31 cellular contexts compared by ENCODE assay signal in the genomic region with DNA sequence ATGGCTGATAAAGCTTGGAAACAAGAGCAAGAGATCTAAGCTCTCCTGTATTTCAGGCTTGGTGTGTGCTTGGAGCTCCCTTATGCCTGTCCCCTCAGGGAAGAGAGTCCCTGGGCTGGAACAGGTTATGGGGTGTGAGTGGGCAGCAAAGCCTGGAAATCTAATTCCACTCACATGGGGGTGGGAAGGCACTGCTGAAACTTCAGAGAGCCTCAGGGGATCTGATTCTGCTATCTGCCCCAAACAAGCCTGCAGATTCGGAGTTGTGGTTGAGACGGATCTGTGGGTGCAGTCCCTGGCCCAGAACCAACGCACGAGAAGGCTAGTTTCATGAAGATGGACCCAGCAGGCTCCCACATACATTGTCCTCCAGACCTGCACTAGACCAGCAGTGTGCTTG. TPM values are rescaled to one million over a fixed set of nuclear protein-coding genes. Genes with fewer than 3 reads are reported as not detected.
"Had no signal": no experiment of that assay in that cellular context is flagged by ENCODE, and none has a peak within 500 bp of the region (broad histone marks: within the 10 kb centered on the region; RNA-seq: fewer than 3 reads in every experiment).

No MANE protein-coding gene starts in this region.

- H3K9me3 Mint-ChIP-seq: activated naive CD4-positive, alpha-beta T cell treated with anti-CD3 and anti-CD28 coated beads for 36 hours; activated naive CD8-positive, alpha-beta T cell treated with anti-CD3 and anti-CD28 coated beads for 36 hours; effector memory CD8-positive, alpha-beta T cell; stimulated activated effector memory CD8-positive, alpha-beta T cell treated with anti-CD3 and anti-CD28 coated beads, Interleukin-12 subunit alpha, Interleukin-12 subunit beta, amount 100 ng/mL, for 72 hours; stimulated activated naive CD8-positive, alpha-beta T cell treated with anti-CD3 and anti-CD28 coated beads, Interleukin-15, Interleukin-2, amounts not matched to agents 100 ng/mL and 50 ng/mL, for 24 hours had no signal

- H3K27ac Mint-ChIP-seq: activated naive CD4-positive, alpha-beta T cell treated with anti-CD3 and anti-CD28 coated beads for 36 hours; activated naive CD8-positive, alpha-beta T cell treated with anti-CD3 and anti-CD28 coated beads for 36 hours; effector memory CD8-positive, alpha-beta T cell; stimulated activated effector memory CD8-positive, alpha-beta T cell treated with anti-CD3 and anti-CD28 coated beads, Interleukin-12 subunit alpha, Interleukin-12 subunit beta, amount 100 ng/mL, for 72 hours; stimulated activated naive CD8-positive, alpha-beta T cell treated with anti-CD3 and anti-CD28 coated beads, Interleukin-15, Interleukin-2, amounts not matched to agents 100 ng/mL and 50 ng/mL, for 24 hours had no signal

- ATAC-seq: activated CD4-positive, CD25-positive, alpha-beta regulatory T cell treated with anti-CD3 and anti-CD28 coated beads, Interleukin-2, amount 50 U/mL, for 24 hours; body of pancreas; effector memory CD8-positive, alpha-beta T cell; gastrocnemius medialis; left ventricle myocardium superior; right lobe of liver; stimulated activated effector memory CD8-positive, alpha-beta T cell treated with anti-CD3 and anti-CD28 coated beads, Interleukin-12 subunit alpha, Interleukin-12 subunit beta, amount 100 ng/mL, for 72 hours had no signal

- H3K4me3 ChIP-seq: adrenal gland, body of pancreas, cardiac muscle cell, coronary artery, dorsolateral prefrontal cortex, gastrocnemius medialis, right lobe of liver, thoracic aorta had no signal

- DNase-seq: activated CD4-positive, alpha-beta T cell treated with anti-CD3 and anti-CD28 coated beads for 48 hours; activated CD4-positive, alpha-beta T cell treated with anti-CD3 and anti-CD28 coated beads, Interleukin-2, amount 50 U/mL, for 48 hours; activated CD8-positive, alpha-beta memory T cell treated with anti-CD3 and anti-CD28 coated beads for 24 hours; activated effector memory CD4-positive, alpha-beta T cell treated with anti-CD3 and anti-CD28 coated beads, Interleukin-2, amount 50 U/mL, for 16 hours; activated naive CD4-positive, alpha-beta T cell treated with anti-CD3 and anti-CD28 coated beads for 36 hours; activated naive CD8-positive, alpha-beta T cell treated with anti-CD3 and anti-CD28 coated beads for 36 hours; adrenal gland; aorta; body of pancreas; dorsolateral prefrontal cortex; effector memory CD8-positive, alpha-beta T cell; erythroblast; gastrocnemius medialis; glutamatergic neuron; left ventricle myocardium superior; right lobe of liver; stimulated activated CD4-positive, alpha-beta T cell treated with anti-CD3 and anti-CD28 coated beads, Interleukin-12 subunit alpha, Interleukin-12 subunit beta, amount 100 ng/mL, for 4 hours; stimulated activated CD4-positive, alpha-beta T cell treated with anti-CD3 and anti-CD28 coated beads, Interleukin-4, amount 100 ng/mL, for 1 hour; trophoblast cell had no signal

- H3K36me3 Mint-ChIP-seq: activated naive CD8-positive, alpha-beta T cell treated with anti-CD3 and anti-CD28 coated beads for 36 hours; stimulated activated effector memory CD8-positive, alpha-beta T cell treated with anti-CD3 and anti-CD28 coated beads, Interleukin-12 subunit alpha, Interleukin-12 subunit beta, amount 100 ng/mL, for 72 hours had no signal

- H3K9me3 ChIP-seq: adrenal gland, body of pancreas, gastrocnemius medialis, right lobe of liver, thoracic aorta had no signal

- H3K36me3 ChIP-seq: adrenal gland, cardiac muscle cell, gastrocnemius medialis, right lobe of liver, thoracic aorta had no signal

- H3K27ac ChIP-seq: adrenal gland, body of pancreas, cardiac muscle cell, coronary artery, gastrocnemius medialis, right lobe of liver, thoracic aorta, VCaP had no signal

- H3K4me3 Mint-ChIP-seq: activated naive CD4-positive, alpha-beta T cell treated with anti-CD3 and anti-CD28 coated beads for 36 hours; activated naive CD8-positive, alpha-beta T cell treated with anti-CD3 and anti-CD28 coated beads for 36 hours; effector memory CD8-positive, alpha-beta T cell; stimulated activated effector memory CD8-positive, alpha-beta T cell treated with anti-CD3 and anti-CD28 coated beads, Interleukin-12 subunit alpha, Interleukin-12 subunit beta, amount 100 ng/mL, for 72 hours; stimulated activated naive CD8-positive, alpha-beta T cell treated with anti-CD3 and anti-CD28 coated beads, Interleukin-15, Interleukin-2, amounts not matched to agents 100 ng/mL and 50 ng/mL, for 24 hours had no signal

RNA-seq across cellular contexts. Expression of a gene that starts 2.9 kb away (rescaled TPM):
- total RNA-seq: adrenal gland, gastrocnemius medialis, left ventricle myocardium superior, lung microvascular endothelial cell, osteocyte, posterior vena cava, skeletal muscle tissue, subcutaneous adipose tissue, thoracic aorta had no signal
- polyA plus RNA-seq: aorta, cardiac muscle cell had no signal

RNA-seq across cellular contexts. Expression of a gene that starts 31.1 kb away (rescaled TPM):
- total RNA-seq: adrenal gland, aorta, body of pancreas, cardiac muscle cell, gastrocnemius medialis, left ventricle myocardium superior, lung microvascular endothelial cell, osteocyte, posterior vena cava, right lobe of liver, skeletal muscle tissue, subcutaneous adipose tissue, thoracic aorta had no signal
- polyA plus RNA-seq: aorta, cardiac muscle cell had no signal
